In the genomic region with DNA sequence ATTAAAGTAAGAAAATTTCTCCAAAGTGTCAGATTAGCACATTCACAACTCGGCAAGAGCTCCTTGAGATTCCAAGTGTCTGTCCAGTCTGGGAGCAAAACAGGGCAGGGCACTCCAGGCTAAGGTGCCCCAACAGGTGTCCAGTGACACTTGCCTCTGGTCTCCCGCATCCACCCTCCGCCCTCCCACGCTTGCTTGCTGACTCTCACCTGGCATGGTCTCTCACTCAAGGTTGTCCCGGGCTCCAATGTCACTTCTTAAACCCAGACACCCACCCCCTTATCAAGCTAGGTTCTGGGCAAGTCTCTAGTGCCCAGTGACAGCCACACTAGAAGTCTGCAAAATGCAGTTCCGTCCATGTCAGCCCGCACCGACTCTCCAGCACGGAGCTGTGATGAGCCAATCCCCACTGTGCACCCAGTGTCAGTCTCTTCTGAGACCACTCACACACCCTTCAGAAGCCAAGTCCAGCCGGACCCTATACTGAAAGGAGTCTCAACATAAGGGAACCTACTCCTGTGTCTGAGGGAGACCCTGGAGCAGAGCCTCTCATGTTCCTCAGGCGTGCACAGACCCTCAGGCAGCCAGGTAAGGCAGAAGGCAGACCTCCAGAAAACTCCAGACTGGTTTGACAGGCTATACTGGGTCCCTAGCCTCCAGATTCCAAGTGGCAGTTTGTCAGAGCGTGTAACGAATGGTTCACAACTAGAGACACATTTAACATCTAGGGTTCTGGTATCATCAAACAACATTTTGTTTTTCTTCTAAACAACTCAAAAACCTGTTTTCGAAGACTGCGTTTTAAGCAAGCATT, we compare ENCODE assay signal across 1 cellular context.
TF ChIP-seq lines count a peak whose summit lies in the region.

No MANE protein-coding gene starts in this region.

TF ChIP-seq in IMR-90, 13 proteins besides CTCF, POLR2A, EP300 and RAD21:
- TF ChIP-seq USF2 (IDR thresholded peaks at IDR 0.05; ENCODE audit: low read depth, low read length): no peak
- TF ChIP-seq SMC3 (IDR thresholded peaks at IDR 0.05; ENCODE audit: low read depth, low read length): no peak
- TF ChIP-seq MAFK (IDR thresholded peaks at IDR 0.05; ENCODE audit: low read depth, low read length): no peak
- no peak for TF ChIP-seq RFX5 (IDR thresholded peaks at IDR 0.05; ENCODE audit: low read depth, low read length)
- no peak for TF ChIP-seq RCOR1 (IDR thresholded peaks at IDR 0.05; ENCODE audit: insufficient replicate concordance, low read length)
- no peak for TF ChIP-seq MXI1 (IDR thresholded peaks at IDR 0.05; ENCODE audit: borderline replicate concordance, low read depth, low read length)
- TF ChIP-seq NFE2L2 (IDR thresholded peaks at IDR 0.05; ENCODE audit: low read depth, low read length): no peak
- no peak for TF ChIP-seq BHLHE40 (IDR thresholded peaks at IDR 0.05; ENCODE audit: low read depth, low read length)
- TF ChIP-seq MAZ (IDR thresholded peaks at IDR 0.05; ENCODE audit: borderline replicate concordance, low read depth, low read length): no peak
- no peak for TF ChIP-seq FOS (IDR thresholded peaks at IDR 0.05; ENCODE audit: low read depth, low read length)
- TF ChIP-seq CEBPB (IDR thresholded peaks at IDR 0.05; ENCODE audit: low read depth, low read length): no peak
- no peak for TF ChIP-seq CHD1 (IDR thresholded peaks at IDR 0.05; ENCODE audit: low read depth, low read length)
- TF ChIP-seq, protein P1, sequence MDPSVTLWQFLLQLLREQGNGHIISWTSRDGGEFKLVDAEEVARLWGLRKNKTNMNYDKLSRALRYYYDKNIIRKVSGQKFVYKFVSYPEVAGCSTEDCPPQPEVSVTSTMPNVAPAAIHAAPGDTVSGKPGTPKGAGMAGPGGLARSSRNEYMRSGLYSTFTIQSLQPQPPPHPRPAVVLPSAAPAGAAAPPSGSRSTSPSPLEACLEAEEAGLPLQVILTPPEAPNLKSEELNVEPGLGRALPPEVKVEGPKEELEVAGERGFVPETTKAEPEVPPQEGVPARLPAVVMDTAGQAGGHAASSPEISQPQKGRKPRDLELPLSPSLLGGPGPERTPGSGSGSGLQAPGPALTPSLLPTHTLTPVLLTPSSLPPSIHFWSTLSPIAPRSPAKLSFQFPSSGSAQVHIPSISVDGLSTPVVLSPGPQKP (IDR thresholded peaks at IDR 0.05; ENCODE audit: borderline replicate concordance, low read depth, low read length): no peak
TF ChIP-seq in IMR-90: peak in this region for 0.
